ENCODE assay signal across 14 cellular contexts in the genomic region with DNA sequence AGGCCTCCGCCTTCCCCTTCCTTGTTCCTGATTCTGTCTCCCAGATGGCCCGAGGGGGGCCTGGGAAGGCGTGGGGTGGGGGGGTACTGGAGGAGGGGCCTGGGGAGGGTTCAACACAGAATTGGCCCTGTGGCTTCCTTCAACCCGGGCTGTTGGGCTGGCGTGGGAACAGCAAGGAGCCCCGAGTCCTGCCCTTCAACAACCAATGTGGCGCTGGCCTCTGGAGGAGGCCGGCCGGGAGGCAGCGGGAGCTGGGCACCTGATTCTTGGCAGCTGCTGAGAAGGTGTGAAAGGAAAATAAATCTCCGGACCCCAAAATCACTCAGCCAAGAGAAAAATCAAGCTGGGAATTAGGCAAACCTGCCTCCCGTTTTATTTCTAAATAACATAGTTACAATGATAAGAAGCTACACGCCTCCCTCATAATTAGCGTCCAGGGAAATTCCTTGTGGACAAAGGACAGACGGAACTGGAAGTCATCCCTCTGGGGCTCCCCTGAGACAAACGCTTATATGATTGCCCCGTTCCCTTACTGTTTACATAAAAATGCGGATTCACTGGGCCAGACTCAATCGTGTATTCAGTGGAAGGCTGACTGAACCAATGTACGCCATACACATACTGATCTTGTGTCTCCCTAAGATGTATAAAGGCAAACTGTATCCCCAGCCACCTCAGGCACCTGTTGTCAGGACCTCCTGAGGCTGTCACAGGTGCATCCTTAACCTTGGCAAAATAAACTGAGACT. TPM values are rescaled to one million over a fixed set of nuclear protein-coding genes. Genes with fewer than 3 reads are reported as not detected.
DNase-seq lines count a peak whose midpoint lies in the region; ATAC-seq and TF ChIP-seq lines count a peak whose summit lies in the region.
"Had no signal": no experiment of that assay in that cellular context is flagged by ENCODE, and none has a peak within 500 bp of the region (broad histone marks: within the 10 kb centered on the region; RNA-seq: fewer than 3 reads in every experiment).

No MANE protein-coding gene starts in this region.

- no peak overlapping the region for H2BK15ac ChIP-seq in mesendoderm (replicated peaks; ENCODE audit: low read depth)

- no peak for TF ChIP-seq CTCF in 22Rv1 (IDR thresholded peaks at IDR 0.05)
- TF ChIP-seq CTCF in activated CD8-positive, alpha-beta T cell treated with anti-CD3 and anti-CD28 coated beads for 36 hours (IDR thresholded peaks at IDR 0.05): no peak

- H3K79me2 ChIP-seq in mesendoderm (ENCODE audit: control insufficient read depth, insufficient read depth, low read length): peaks cover 19% of the 10 kb centered on the region

- no peak overlapping the region for H3K18ac ChIP-seq in mesendoderm (ENCODE audit: low read length)

- no peaks in the 10 kb centered on the region for H3K9me3 Mint-ChIP-seq in activated CD8-positive, alpha-beta T cell treated with anti-CD3 and anti-CD28 coated beads for 36 hours

- peaks cover 5% of the 10 kb centered on the region for H3K79me1 ChIP-seq in mesendoderm (ENCODE audit: low read length)

- TF ChIP-seq POLR2A in GM18505 (IDR thresholded peaks at IDR 0.05; ENCODE audit: borderline replicate concordance, extremely low read depth, insufficient read depth, insufficient read length): no peak

- peaks cover 4% of the 10 kb centered on the region for H3K36me3 ChIP-seq in mesendoderm (ENCODE audit: control insufficient read depth, insufficient read depth, low read length)

- DNase-seq in CD1c-positive myeloid dendritic cell (ENCODE audit: extremely low spot score): peak; percentile 26
- no peak for DNase-seq in activated CD8-positive, alpha-beta T cell treated with anti-CD3 and anti-CD28 coated beads for 36 hours
- no peak for DNase-seq in mesendoderm
- DNase-seq in HCEC 1CT: no peak
- no peak for DNase-seq in activated gamma-delta T cell (lab: John Stamatoyannopoulos, UW)
- DNase-seq: activated CD8-positive, alpha-beta memory T cell treated with anti-CD3 and anti-CD28 coated beads, Interleukin-2, amount 50 U/mL, for 4 hours; amniotic stem cell; NCI-H1417; NCI-H345; stimulated activated naive CD4-positive, alpha-beta T cell treated with Interleukin-2 at 50 U/mL for 16 hours had no signal

- no peak overlapping the region for H4K5ac ChIP-seq in mesendoderm (ENCODE audit: low read length)

- H3K27me3 ChIP-seq in mesendoderm (ENCODE audit: insufficient read depth, low read length, poor library complexity): no peaks in the 10 kb centered on the region

- no peak for ATAC-seq in activated CD8-positive, alpha-beta T cell treated with anti-CD3 and anti-CD28 coated beads for 36 hours
- ATAC-seq in HG03196 (IDR thresholded peaks at IDR 0.05; ENCODE audit: unreplicated experiment): no peak
- ATAC-seq in GM18505 (IDR thresholded peaks at IDR 0.05; ENCODE audit: unreplicated experiment): no peak

- WGBS in mesendoderm (ENCODE audit: extremely low coverage, insufficient coverage, low lambda C conversion rate): no CpG with 5 or more reads among the region's 20 CpGs

- CTCF ChIA-PET in activated CD8-positive, alpha-beta T cell treated with anti-CD3 and anti-CD28 coated beads for 36 hours (lab: Charles Lee): interaction anchor here (0.9 to 6.1 kb wide), 6 partner anchors 13 to 404 kb away, joined by 3 to 66 read pairs (median 9); a partner anchor contains a TSS

- no peak overlapping the region for H4K8ac ChIP-seq in mesendoderm (ENCODE audit: low read depth, low read length)

- POLR2A ChIA-PET in activated CD8-positive, alpha-beta T cell treated with anti-CD3 and anti-CD28 coated beads for 36 hours (lab: Charles Lee): interaction anchor here (0.7 to 7.3 kb wide), 7 partner anchors 8 to 361 kb away, joined by 3 to 81 read pairs (median 6); a partner anchor contains a TSS

- no peak overlapping the region for H3K4me3 ChIP-seq in mesendoderm (ENCODE audit: low read length)
- H3K4me3 ChIP-seq: SK-N-MC had no signal

- H3K27ac Mint-ChIP-seq in activated CD8-positive, alpha-beta T cell treated with anti-CD3 and anti-CD28 coated beads for 36 hours: no peak overlapping the region

- no peak overlapping the region for H3K9ac ChIP-seq in mesendoderm (ENCODE audit: low read length)

- H3K36me3 Mint-ChIP-seq in activated CD8-positive, alpha-beta T cell treated with anti-CD3 and anti-CD28 coated beads for 36 hours (ENCODE audit: low read depth): peaks cover 22% of the 10 kb centered on the region

- H2AK5ac ChIP-seq in mesendoderm (ENCODE audit: low read length): no peak overlapping the region

- H3K4me2 ChIP-seq in mesendoderm (ENCODE audit: low read length): no peak overlapping the region

- intact Hi-C loops in activated CD8-positive, alpha-beta T cell treated with anti-CD3 and anti-CD28 coated beads for 36 hours (cut with micrococcal nuclease): no loop called here

- peak overlapping the region; percentile 43 for H3K4me3 Mint-ChIP-seq in activated CD8-positive, alpha-beta T cell treated with anti-CD3 and anti-CD28 coated beads for 36 hours

- H3K23ac ChIP-seq in mesendoderm (ENCODE audit: low read length): no peak overlapping the region

- no peak overlapping the region for H2BK120ac ChIP-seq in mesendoderm (ENCODE audit: low read depth, low read length)

- no peak overlapping the region for H3K56ac ChIP-seq in mesendoderm (ENCODE audit: low read length)

- H3K27me3 Mint-ChIP-seq in activated CD8-positive, alpha-beta T cell treated with anti-CD3 and anti-CD28 coated beads for 36 hours: no peaks in the 10 kb centered on the region

- peak overlapping the region; percentile 40 for H3K4ac ChIP-seq in mesendoderm (ENCODE audit: low read depth, low read length)

- no peak overlapping the region for H2BK5ac ChIP-seq in mesendoderm (ENCODE audit: low read length)

- no peaks in the 10 kb centered on the region for H3K4me1 ChIP-seq in mesendoderm (ENCODE audit: control insufficient read depth, low read depth, low read length)

- peaks cover 14% of the 10 kb centered on the region for H3K4me1 Mint-ChIP-seq in activated CD8-positive, alpha-beta T cell treated with anti-CD3 and anti-CD28 coated beads for 36 hours (ENCODE audit: low read depth)

- H3K27ac ChIP-seq in 22Rv1 (0 out of 2 replicates have a peak overlapping the region, but pooled peaks have one; percentile 97), mesendoderm (ENCODE audit: low read depth, low read length) (no peak overlapping the region)
- H3K27ac ChIP-seq: SK-N-MC had no signal

RNA-seq across cellular contexts. Expression of a gene that starts 1.8 kb away (rescaled TPM):
- 100 to 1,000 TPM; 236 to 240 TPM for total RNA-seq in activated CD8-positive, alpha-beta T cell treated with anti-CD3 and anti-CD28 coated beads for 36 hours
- polyA plus RNA-seq in mesendoderm (2013, experiment 1 of 2): 300 TPM
- 305 TPM for polyA plus RNA-seq in mesendoderm (2013, experiment 2 of 2)

RNA-seq across cellular contexts. Expression of a gene that starts 10.0 kb away (rescaled TPM):
- total RNA-seq in activated CD8-positive, alpha-beta T cell treated with anti-CD3 and anti-CD28 coated beads for 36 hours: 100 to 1,000 TPM; 180 to 182 TPM
- polyA plus RNA-seq in mesendoderm (2013, experiment 1 of 2): 38.9 TPM
- polyA plus RNA-seq in mesendoderm (2013, experiment 2 of 2): 37.7 TPM

RNA-seq across cellular contexts. Expression of a gene that starts 28.6 kb away (rescaled TPM):
- total RNA-seq in activated CD8-positive, alpha-beta T cell treated with anti-CD3 and anti-CD28 coated beads for 36 hours: 10 to 100 TPM; 87.7 to 91.8 TPM
- polyA plus RNA-seq in mesendoderm (2013, experiment 1 of 2): 37.5 TPM
- polyA plus RNA-seq in mesendoderm (2013, experiment 2 of 2): 38.4 TPM

RNA-seq across cellular contexts. Expression of a gene that starts 43.2 kb away (rescaled TPM):
- 10 to 100 TPM; 24.5 to 25.4 TPM for total RNA-seq in activated CD8-positive, alpha-beta T cell treated with anti-CD3 and anti-CD28 coated beads for 36 hours
- polyA plus RNA-seq in mesendoderm (2013, experiment 1 of 2): 8.9 TPM
- polyA plus RNA-seq in mesendoderm (2013, experiment 2 of 2): 8.8 TPM

RNA-seq across cellular contexts. Expression of a gene that starts 43.4 kb away (rescaled TPM):
- 10 to 100 TPM; 56.4 to 61.9 TPM for total RNA-seq in activated CD8-positive, alpha-beta T cell treated with anti-CD3 and anti-CD28 coated beads for 36 hours
- polyA plus RNA-seq in mesendoderm (2013, experiment 1 of 2): 108 TPM
- polyA plus RNA-seq in mesendoderm (2013, experiment 2 of 2): 109 TPM
